8 cellular contexts compared by ENCODE assay signal in the genomic region with DNA sequence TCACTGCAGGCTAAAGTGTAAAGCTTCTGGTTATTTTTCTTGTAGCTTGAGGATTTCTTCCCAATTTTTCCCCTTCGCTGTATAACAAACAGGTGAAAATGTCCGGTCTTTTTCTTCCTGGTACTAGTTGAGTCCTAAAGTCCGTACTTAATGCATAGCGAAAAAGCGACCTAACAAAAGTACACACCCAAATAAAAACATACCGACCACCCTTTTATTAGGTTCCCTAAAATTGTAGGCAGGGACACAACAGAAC. TPM values are rescaled to one million over a fixed set of nuclear protein-coding genes. Genes with fewer than 3 reads are reported as not detected.
DNase-seq lines count a peak whose midpoint lies in the region; ATAC-seq and TF ChIP-seq lines count a peak whose summit lies in the region.

No MANE protein-coding gene starts in this region.

- peak overlapping the region; percentile 97 for H3K4me3 Mint-ChIP-seq in nephron progenitor cell

- peaks cover 7% of the 10 kb centered on the region for H3K36me3 ChIP-seq in BJ (ENCODE audit: control insufficient read depth, insufficient read depth, low read length)
- H3K36me3 ChIP-seq in MG63 = peaks cover 34% of the 10 kb centered on the region
- H3K36me3 ChIP-seq in duodenal mucosa (ENCODE audit: control insufficient read depth in 1 of 2, insufficient read depth in 2 of 2, low read length in 2 of 2) = peaks cover 9 to 15% of the 10 kb centered on the region in 2 donors

- POLR2A ChIA-PET in BJ (lab: Charles Lee) = interaction anchor here (1.4 kb wide), 1 partner anchor 159 kb away, joined by 5 read pairs; no protein-coding TSS in a partner anchor

- H3K9ac ChIP-seq in duodenal mucosa (ENCODE audit: low read depth in 1 of 2, low read length in 2 of 2) = peak overlapping the region; percentile 85 to 88

- H3K9me3 ChIP-seq in MG63 = no peaks in the 10 kb centered on the region
- H3K9me3 ChIP-seq in duodenal mucosa (ENCODE audit: control insufficient read depth in 1 of 2, low read length in 2 of 2) = no peaks in the 10 kb centered on the region

- H3K27ac ChIP-seq in duodenal mucosa (ENCODE audit: low read depth, low read length) = peak overlapping the region; percentile 86

- peaks cover 31 to 33% of the 10 kb centered on the region in 2 donors for H3K4me1 ChIP-seq in duodenal mucosa (ENCODE audit: control insufficient read depth in 1 of 2, insufficient read depth in 2 of 2, low read length in 2 of 2)

- no peaks in the 10 kb centered on the region for H3K9me3 Mint-ChIP-seq in nephron progenitor cell

- DNase-seq in BJ (ENCODE audit: low read depth) = no peak
- DNase-seq in MG63 = no peak
- no peak for DNase-seq in nephron progenitor cell
- DNase-seq in NCI-H82 (lab: John Stamatoyannopoulos, UW) = no peak
- DNase-seq in NCI-H128 (lab: John Stamatoyannopoulos, UW; ENCODE audit: unreplicated experiment) = no peak
- no peak for DNase-seq in NCI-H1436 treated with DMSO at 0.1 percent for 48 hours (lab: John Stamatoyannopoulos, UW)

- H3K27ac Mint-ChIP-seq in nephron progenitor cell = peak overlapping the region; percentile 84

- CTCF ChIA-PET in BJ (lab: Yijun Ruan, JAX) = interaction anchor here (1.0 kb wide), 1 partner anchor 58 kb away, joined by 3 read pairs; no protein-coding TSS in a partner anchor

- H3K27me3 ChIP-seq in BJ (ENCODE audit: control insufficient read depth, insufficient read depth, low read length) (no peaks in the 10 kb centered on the region), MG63 (no peaks in the 10 kb centered on the region), duodenal mucosa (ENCODE audit: control insufficient read depth in 1 of 2, insufficient read depth in 2 of 2, low read length in 2 of 2) (no peaks in the 10 kb centered on the region)

- TF ChIP-seq CTCF in BJ (IDR thresholded peaks at IDR 0.05; ENCODE audit: insufficient read depth, low read depth, low read length) (no peak), nephron progenitor cell (IDR thresholded peaks at IDR 0.05) (no peak)

- no peak for ATAC-seq in HG03135 (IDR thresholded peaks at IDR 0.05; ENCODE audit: unreplicated experiment)

- H3K27me3 Mint-ChIP-seq in nephron progenitor cell (ENCODE audit: low read depth, poor library complexity) = peaks cover 3% of the 10 kb centered on the region

- H3K4me3 ChIP-seq in BJ (ENCODE audit: low read depth, low read length) = peak overlapping the region; percentile 69
- H3K4me3 ChIP-seq in MG63 = peak overlapping the region; percentile 97
- peak overlapping the region; percentile 94 to 99 for H3K4me3 ChIP-seq in duodenal mucosa (ENCODE audit: low read depth in 1 of 2, low read length in 2 of 2)

- H3K4me1 Mint-ChIP-seq in nephron progenitor cell = peaks cover 52% of the 10 kb centered on the region

- peaks cover 37% of the 10 kb centered on the region for H3K36me3 Mint-ChIP-seq in nephron progenitor cell (ENCODE audit: low read depth)

RNA-seq across cellular contexts. Expression of a gene that starts 0.3 kb away (rescaled TPM):
- polyA plus RNA-seq in BJ (2011; rRNA removed) = 31.2 and 68.6 TPM in 2 replicates
- polyA minus RNA-seq in BJ (2011; rRNA and poly(A)+ RNA removed) = 18.7 and 20.5 TPM in 2 replicates
- total RNA-seq in MG63 (2014; rRNA removed; shearing (Covaris generic); ENCODE audit: low replicate concordance) = 45.4 and 74.2 TPM in 2 replicates

RNA-seq across cellular contexts. Expression of a gene that starts 0.8 kb away (rescaled TPM):
- 53.9 and 87.7 TPM in 2 replicates for polyA plus RNA-seq in BJ (2011; rRNA removed)
- polyA minus RNA-seq in BJ (2011; rRNA and poly(A)+ RNA removed) = 24.3 and 29.8 TPM in 2 replicates
- total RNA-seq in MG63 (2014; rRNA removed; shearing (Covaris generic); ENCODE audit: low replicate concordance) = 16.2 and 42.9 TPM in 2 replicates

RNA-seq across cellular contexts. Expression of a gene that starts 22.2 kb away (rescaled TPM):
- polyA plus RNA-seq in BJ (2011; rRNA removed) = 7.8 and 9.6 TPM in 2 replicates
- polyA minus RNA-seq in BJ (2011; rRNA and poly(A)+ RNA removed) = 4.6 and 5.2 TPM in 2 replicates
- 11.1 and 15.6 TPM in 2 replicates for total RNA-seq in MG63 (2014; rRNA removed; shearing (Covaris generic); ENCODE audit: low replicate concordance)
